In the genomic region with DNA sequence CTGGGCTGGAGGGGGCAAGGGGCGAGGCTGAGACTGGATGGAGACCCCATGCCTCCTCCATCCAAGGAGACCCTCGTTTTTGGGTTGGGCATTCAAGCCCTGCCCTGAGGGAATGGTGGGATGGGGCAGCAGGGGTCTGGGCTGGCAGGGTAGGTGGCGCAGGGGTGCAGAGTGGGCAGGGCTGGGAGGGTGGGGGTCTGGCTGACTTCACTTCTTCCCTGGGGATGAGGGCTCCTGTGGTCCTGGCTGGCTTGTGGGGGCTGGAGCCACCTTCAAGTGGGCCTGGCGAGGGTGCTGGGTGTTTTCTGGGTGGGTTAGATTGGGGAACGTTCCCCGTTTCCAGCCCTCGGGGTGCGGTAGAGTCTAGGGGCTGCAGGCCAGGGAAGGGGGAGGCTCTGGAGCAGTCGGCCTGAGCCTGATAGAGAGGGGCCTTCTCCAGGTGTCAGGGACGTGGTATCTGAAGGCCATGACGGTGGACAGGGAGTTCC, we compare ENCODE assay signal across 29 cellular contexts. TPM values are rescaled to one million over a fixed set of nuclear protein-coding genes. Genes with fewer than 3 reads are reported as not detected.
"Had no signal": no experiment of that assay in that cellular context is flagged by ENCODE, and none has a peak within 500 bp of the region (broad histone marks: within the 10 kb centered on the region; RNA-seq: fewer than 3 reads in every experiment).

No MANE protein-coding gene starts in this region.

- H3K4me3 ChIP-seq: breast epithelium, dorsolateral prefrontal cortex, left lung, lung, ovary, psoas muscle, right atrium auricular region, thyroid gland, uterus had no signal

- H3K27me3 Mint-ChIP-seq: activated naive CD8-positive, alpha-beta T cell had no signal

- H3K27ac Mint-ChIP-seq: activated CD8-positive, alpha-beta T cell treated with anti-CD3 and anti-CD28 coated beads, Interleukin-2, amount 10 ng/mL, durations not matched to agents 7 days and 5 days; activated naive CD8-positive, alpha-beta T cell; effector memory CD8-positive, alpha-beta T cell; immature natural killer cell; naive thymus-derived CD4-positive, alpha-beta T cell; T-cell; T-helper 2 cell treated with Interferon-gamma antibody and Interleukin-4, amounts not matched to agents 5 μg/mL and 100 μg/mL, for 36 hours had no signal

- H3K36me3 Mint-ChIP-seq: activated naive CD8-positive, alpha-beta T cell; immature natural killer cell; naive thymus-derived CD4-positive, alpha-beta T cell; T-cell had no signal

- H3K4me3 Mint-ChIP-seq: activated CD8-positive, alpha-beta T cell treated with anti-CD3 and anti-CD28 coated beads, Interleukin-2, amount 10 ng/mL, durations not matched to agents 7 days and 5 days; activated naive CD8-positive, alpha-beta T cell; central memory CD8-positive, alpha-beta T cell; effector memory CD8-positive, alpha-beta T cell; immature natural killer cell; naive thymus-derived CD4-positive, alpha-beta T cell; neural crest cell; T-cell; T-helper 2 cell treated with Interferon-gamma antibody and Interleukin-4, amounts not matched to agents 5 μg/mL and 100 μg/mL, for 36 hours had no signal

- DNase-seq: activated CD4-positive, alpha-beta T cell treated with anti-CD3 and anti-CD28 coated beads, Interleukin-2, amount 50 U/mL, for 1 hour; activated CD8-positive, alpha-beta T cell treated with anti-CD3 and anti-CD28 coated beads, Interleukin-2, amount 10 ng/mL, durations not matched to agents 7 days and 5 days; activated gamma-delta T cell treated with Interleukin-2 at 50 U/mL for 16 hours; effector memory CD8-positive, alpha-beta T cell; foreskin melanocyte; immature natural killer cell; naive thymus-derived CD4-positive, alpha-beta T cell; psoas muscle; stimulated activated CD4-positive, alpha-beta T cell treated with anti-CD3 and anti-CD28 coated beads, Interleukin-12 subunit alpha, Interleukin-12 subunit beta, amount 100 ng/mL, for 4 hours; stimulated activated CD4-positive, alpha-beta T cell treated with anti-CD3 and anti-CD28 coated beads, Interleukin-4, amount 100 ng/mL, for 4 hours; stimulated activated naive CD8-positive, alpha-beta T cell treated with anti-CD3 and anti-CD28 coated beads, Interleukin-15, Interleukin-2, amounts not matched to agents 100 U/mL and 50 U/mL, for 24 hours; substantia nigra; thyroid gland; uterus had no signal

- H3K27ac ChIP-seq: breast epithelium, dorsolateral prefrontal cortex, left lung, ovary, psoas muscle, right atrium auricular region, thyroid gland, uterus, VCaP had no signal

- ATAC-seq: activated CD8-positive, alpha-beta T cell treated with anti-CD3 and anti-CD28 coated beads, Interleukin-2, amount 10 ng/mL, durations not matched to agents 7 days and 5 days; effector memory CD8-positive, alpha-beta T cell; esophagus mucosa; left lung; naive thymus-derived CD4-positive, alpha-beta T cell; psoas muscle; stimulated activated naive CD8-positive, alpha-beta T cell treated with anti-CD3 and anti-CD28 coated beads, Interleukin-15, Interleukin-2, amounts not matched to agents 100 U/mL and 50 U/mL, for 24 hours; T-cell had no signal

- H3K9me3 Mint-ChIP-seq: central memory CD8-positive, alpha-beta T cell; effector memory CD8-positive, alpha-beta T cell; immature natural killer cell; naive thymus-derived CD4-positive, alpha-beta T cell; neural crest cell; T-cell; T-helper 2 cell treated with Interferon-gamma antibody and Interleukin-4, amounts not matched to agents 5 μg/mL and 100 μg/mL, for 36 hours had no signal

- H3K4me1 Mint-ChIP-seq: central memory CD8-positive, alpha-beta T cell; immature natural killer cell; naive thymus-derived CD4-positive, alpha-beta T cell; T-cell had no signal

RNA-seq across cellular contexts. Expression of a gene that starts 0.4 kb away (rescaled TPM):
- total RNA-seq: activated CD8-positive, alpha-beta T cell treated with anti-CD3 and anti-CD28 coated beads, Interleukin-2, amount 10 ng/mL, durations not matched to agents 7 days and 5 days; breast epithelium; endothelial cell of umbilical vein; esophagus mucosa; kidney epithelial cell; left lung; lung; naive thymus-derived CD4-positive, alpha-beta T cell; neural crest cell; right atrium auricular region; T-cell; thyroid gland had no signal

RNA-seq across cellular contexts. Expression of a gene that starts 24.3 kb away (rescaled TPM):
- total RNA-seq: activated CD8-positive, alpha-beta T cell treated with anti-CD3 and anti-CD28 coated beads, Interleukin-2, amount 10 ng/mL, durations not matched to agents 7 days and 5 days; breast epithelium; endothelial cell of umbilical vein; esophagus mucosa; kidney epithelial cell; left lung; lung; naive thymus-derived CD4-positive, alpha-beta T cell; neural crest cell; psoas muscle; right atrium auricular region; T-cell; thyroid gland; uterus had no signal

RNA-seq across cellular contexts. Expression of a gene that starts 39.9 kb away (rescaled TPM):
- total RNA-seq: activated CD8-positive, alpha-beta T cell treated with anti-CD3 and anti-CD28 coated beads, Interleukin-2, amount 10 ng/mL, durations not matched to agents 7 days and 5 days; breast epithelium; dorsolateral prefrontal cortex; endothelial cell of umbilical vein; esophagus mucosa; kidney epithelial cell; left lung; naive thymus-derived CD4-positive, alpha-beta T cell; neural crest cell; psoas muscle; right atrium auricular region; T-cell; thyroid gland; uterus had no signal

RNA-seq across cellular contexts. Expression of a gene that starts 42.1 kb away (rescaled TPM):
- total RNA-seq: activated CD8-positive, alpha-beta T cell treated with anti-CD3 and anti-CD28 coated beads, Interleukin-2, amount 10 ng/mL, durations not matched to agents 7 days and 5 days had no signal
